Comparison of ENCODE assay signal across 1 cellular context in the genomic region with DNA sequence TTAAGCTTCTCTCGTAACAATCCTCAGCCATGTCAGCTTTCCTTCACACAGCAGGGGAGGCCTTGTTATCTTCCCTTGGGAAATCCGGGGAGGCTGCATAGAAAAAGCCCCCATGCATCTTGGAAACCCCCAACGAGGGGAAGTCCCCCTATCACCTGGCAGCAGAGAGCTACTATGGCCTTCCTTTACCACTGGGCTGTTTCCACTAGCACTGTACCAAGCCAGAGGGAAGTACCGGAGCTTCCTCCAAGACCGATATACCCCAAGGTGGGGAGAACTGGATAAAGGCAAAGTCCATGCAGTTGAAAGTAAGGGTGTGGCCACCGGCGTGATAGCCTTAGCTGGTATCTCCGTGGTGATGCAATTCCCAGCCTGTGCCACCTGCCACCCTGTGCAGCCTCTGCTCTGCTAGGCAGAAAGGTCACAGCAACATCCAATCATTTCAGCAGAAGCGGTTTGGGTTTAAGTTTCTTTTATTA.
TF ChIP-seq lines count a peak whose summit lies in the region.

No MANE protein-coding gene starts in this region.

TF ChIP-seq in GM12878, 131 proteins besides CTCF, POLR2A, EP300 and RAD21 (continues in another document):
- TF ChIP-seq POLR2AphosphoS5 (IDR thresholded peaks at IDR 0.05; ENCODE audit: low read length) (no peak), EED (IDR thresholded peaks at IDR 0.05; ENCODE audit: low read depth) (peak; percentile 92), BCL11A (IDR thresholded peaks at IDR 0.05; ENCODE audit: low read depth, low read length) (0 out of 2 replicates have a peak, but pooled peaks have one; percentile 32), RBBP5 (conservative IDR thresholded peaks at IDR 0.05) (no peak), SIX5 (IDR thresholded peaks at IDR 0.05; ENCODE audit: low read depth, low read length, severe bottlenecking) (no peak), BMI1 (IDR thresholded peaks at IDR 0.05; ENCODE audit: borderline replicate concordance) (no peak), SMARCA5 (IDR thresholded peaks at IDR 0.05) (no peak), DPF2 (IDR thresholded peaks at IDR 0.05) (no peak; the same call in 1 of the 2 replicates), REST (IDR thresholded peaks at IDR 0.05; ENCODE audit: low read depth, low read length) (no peak), CBX3 (IDR thresholded peaks at IDR 0.05; ENCODE audit: borderline replicate concordance, low read depth) (no peak), ASH2L (IDR thresholded peaks at IDR 0.05; ENCODE audit: borderline replicate concordance, low read depth) (no peak), NRF1 (conservative IDR thresholded peaks at IDR 0.05; ENCODE audit: low read depth, low read length) (no peak), USF2 (IDR thresholded peaks at IDR 0.05; ENCODE audit: borderline replicate concordance, low read depth, low read length) (no peak), NR2C1 (IDR thresholded peaks at IDR 0.05) (0 out of 2 replicates have a peak, but pooled peaks have one; percentile 29), CHD4 (IDR thresholded peaks at IDR 0.05) (no peak), SREBF1 (IDR thresholded peaks at IDR 0.05; ENCODE audit: low read length) (no peak), FOXK2 (IDR thresholded peaks at IDR 0.05) (no peak), SMAD1 (IDR thresholded peaks at IDR 0.05; ENCODE audit: low read depth, partially characterized antibody) (no peak), KDM1A (IDR thresholded peaks at IDR 0.05; ENCODE audit: borderline replicate concordance) (no peak), RAD51 (IDR thresholded peaks at IDR 0.05) (no peak), NR2C2 (IDR thresholded peaks at IDR 0.05; ENCODE audit: borderline replicate concordance, control insufficient read depth, insufficient read length, low read depth) (no peak), HDAC2 (IDR thresholded peaks at IDR 0.05) (no peak), CEBPB (IDR thresholded peaks at IDR 0.05; ENCODE audit: borderline replicate concordance in 1 of 2, low read depth in 2 of 2, low read length in 2 of 2) (no peak), GABPA (IDR thresholded peaks at IDR 0.05; ENCODE audit: low read depth) (no peak), BACH1 (IDR thresholded peaks at IDR 0.05; ENCODE audit: borderline replicate concordance) (no peak; the same call in 1 of the 2 replicates), PAX5 (IDR thresholded peaks at IDR 0.05; ENCODE audit: borderline replicate concordance, low read depth, low read length) (no peak), EGR1 (IDR thresholded peaks at IDR 0.05; ENCODE audit: borderline replicate concordance in 1 of 2, low read depth in 2 of 2, low read length in 2 of 2) (no peak), TAF1 (IDR thresholded peaks at IDR 0.05; ENCODE audit: borderline replicate concordance, low read depth, low read length) (no peak), ELK1 (IDR thresholded peaks at IDR 0.05; ENCODE audit: low read depth, low read length) (no peak), YBX1 (IDR thresholded peaks at IDR 0.05) (no peak)
- TF ChIP-seq, protein P1, sequence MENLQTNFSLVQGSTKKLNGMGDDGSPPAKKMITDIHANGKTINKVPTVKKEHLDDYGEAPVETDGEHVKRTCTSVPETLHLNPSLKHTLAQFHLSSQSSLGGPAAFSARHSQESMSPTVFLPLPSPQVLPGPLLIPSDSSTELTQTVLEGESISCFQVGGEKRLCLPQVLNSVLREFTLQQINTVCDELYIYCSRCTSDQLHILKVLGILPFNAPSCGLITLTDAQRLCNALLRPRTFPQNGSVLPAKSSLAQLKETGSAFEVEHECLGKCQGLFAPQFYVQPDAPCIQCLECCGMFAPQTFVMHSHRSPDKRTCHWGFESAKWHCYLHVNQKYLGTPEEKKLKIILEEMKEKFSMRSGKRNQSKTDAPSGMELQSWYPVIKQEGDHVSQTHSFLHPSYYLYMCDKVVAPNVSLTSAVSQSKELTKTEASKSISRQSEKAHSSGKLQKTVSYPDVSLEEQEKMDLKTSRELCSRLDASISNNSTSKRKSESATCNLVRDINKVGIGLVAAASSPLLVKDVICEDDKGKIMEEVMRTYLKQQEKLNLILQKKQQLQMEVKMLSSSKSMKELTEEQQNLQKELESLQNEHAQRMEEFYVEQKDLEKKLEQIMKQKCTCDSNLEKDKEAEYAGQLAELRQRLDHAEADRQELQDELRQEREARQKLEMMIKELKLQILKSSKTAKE (IDR thresholded peaks at IDR 0.05; ENCODE audit: low read depth, poor library complexity, severe bottlenecking), result peak; percentile 22
- TF ChIP-seq, protein P2, sequence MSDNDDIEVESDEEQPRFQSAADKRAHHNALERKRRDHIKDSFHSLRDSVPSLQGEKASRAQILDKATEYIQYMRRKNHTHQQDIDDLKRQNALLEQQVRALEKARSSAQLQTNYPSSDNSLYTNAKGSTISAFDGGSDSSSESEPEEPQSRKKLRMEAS (IDR thresholded peaks at IDR 0.05; ENCODE audit: low read depth, low read length), result no peak
- TF ChIP-seq, protein P3, sequence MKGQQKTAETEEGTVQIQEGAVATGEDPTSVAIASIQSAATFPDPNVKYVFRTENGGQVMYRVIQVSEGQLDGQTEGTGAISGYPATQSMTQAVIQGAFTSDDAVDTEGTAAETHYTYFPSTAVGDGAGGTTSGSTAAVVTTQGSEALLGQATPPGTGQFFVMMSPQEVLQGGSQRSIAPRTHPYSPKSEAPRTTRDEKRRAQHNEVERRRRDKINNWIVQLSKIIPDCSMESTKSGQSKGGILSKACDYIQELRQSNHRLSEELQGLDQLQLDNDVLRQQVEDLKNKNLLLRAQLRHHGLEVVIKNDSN (IDR thresholded peaks at IDR 0.05; ENCODE audit: borderline replicate concordance, extremely low read length, insufficient read depth, low read depth, low read length), result no peak
- TF ChIP-seq, protein P4, sequence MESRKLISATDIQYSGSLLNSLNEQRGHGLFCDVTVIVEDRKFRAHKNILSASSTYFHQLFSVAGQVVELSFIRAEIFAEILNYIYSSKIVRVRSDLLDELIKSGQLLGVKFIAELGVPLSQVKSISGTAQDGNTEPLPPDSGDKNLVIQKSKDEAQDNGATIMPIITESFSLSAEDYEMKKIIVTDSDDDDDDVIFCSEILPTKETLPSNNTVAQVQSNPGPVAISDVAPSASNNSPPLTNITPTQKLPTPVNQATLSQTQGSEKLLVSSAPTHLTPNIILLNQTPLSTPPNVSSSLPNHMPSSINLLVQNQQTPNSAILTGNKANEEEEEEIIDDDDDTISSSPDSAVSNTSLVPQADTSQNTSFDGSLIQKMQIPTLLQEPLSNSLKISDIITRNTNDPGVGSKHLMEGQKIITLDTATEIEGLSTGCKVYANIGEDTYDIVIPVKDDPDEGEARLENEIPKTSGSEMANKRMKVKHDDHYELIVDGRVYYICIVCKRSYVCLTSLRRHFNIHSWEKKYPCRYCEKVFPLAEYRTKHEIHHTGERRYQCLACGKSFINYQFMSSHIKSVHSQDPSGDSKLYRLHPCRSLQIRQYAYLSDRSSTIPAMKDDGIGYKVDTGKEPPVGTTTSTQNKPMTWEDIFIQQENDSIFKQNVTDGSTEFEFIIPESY (IDR thresholded peaks at IDR 0.05), result no peak
- TF ChIP-seq, protein P5, sequence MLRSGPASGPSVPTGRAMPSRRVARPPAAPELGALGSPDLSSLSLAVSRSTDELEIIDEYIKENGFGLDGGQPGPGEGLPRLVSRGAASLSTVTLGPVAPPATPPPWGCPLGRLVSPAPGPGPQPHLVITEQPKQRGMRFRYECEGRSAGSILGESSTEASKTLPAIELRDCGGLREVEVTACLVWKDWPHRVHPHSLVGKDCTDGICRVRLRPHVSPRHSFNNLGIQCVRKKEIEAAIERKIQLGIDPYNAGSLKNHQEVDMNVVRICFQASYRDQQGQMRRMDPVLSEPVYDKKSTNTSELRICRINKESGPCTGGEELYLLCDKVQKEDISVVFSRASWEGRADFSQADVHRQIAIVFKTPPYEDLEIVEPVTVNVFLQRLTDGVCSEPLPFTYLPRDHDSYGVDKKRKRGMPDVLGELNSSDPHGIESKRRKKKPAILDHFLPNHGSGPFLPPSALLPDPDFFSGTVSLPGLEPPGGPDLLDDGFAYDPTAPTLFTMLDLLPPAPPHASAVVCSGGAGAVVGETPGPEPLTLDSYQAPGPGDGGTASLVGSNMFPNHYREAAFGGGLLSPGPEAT (IDR thresholded peaks at IDR 0.05; ENCODE audit: low read depth), result peak; percentile 98
- TF ChIP-seq, protein P6, sequence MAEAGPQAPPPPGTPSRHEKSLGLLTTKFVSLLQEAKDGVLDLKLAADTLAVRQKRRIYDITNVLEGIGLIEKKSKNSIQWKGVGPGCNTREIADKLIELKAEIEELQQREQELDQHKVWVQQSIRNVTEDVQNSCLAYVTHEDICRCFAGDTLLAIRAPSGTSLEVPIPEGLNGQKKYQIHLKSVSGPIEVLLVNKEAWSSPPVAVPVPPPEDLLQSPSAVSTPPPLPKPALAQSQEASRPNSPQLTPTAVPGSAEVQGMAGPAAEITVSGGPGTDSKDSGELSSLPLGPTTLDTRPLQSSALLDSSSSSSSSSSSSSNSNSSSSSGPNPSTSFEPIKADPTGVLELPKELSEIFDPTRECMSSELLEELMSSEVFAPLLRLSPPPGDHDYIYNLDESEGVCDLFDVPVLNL (IDR thresholded peaks at IDR 0.05; ENCODE audit: low read depth, low read length), result no peak
- TF ChIP-seq, protein P7, sequence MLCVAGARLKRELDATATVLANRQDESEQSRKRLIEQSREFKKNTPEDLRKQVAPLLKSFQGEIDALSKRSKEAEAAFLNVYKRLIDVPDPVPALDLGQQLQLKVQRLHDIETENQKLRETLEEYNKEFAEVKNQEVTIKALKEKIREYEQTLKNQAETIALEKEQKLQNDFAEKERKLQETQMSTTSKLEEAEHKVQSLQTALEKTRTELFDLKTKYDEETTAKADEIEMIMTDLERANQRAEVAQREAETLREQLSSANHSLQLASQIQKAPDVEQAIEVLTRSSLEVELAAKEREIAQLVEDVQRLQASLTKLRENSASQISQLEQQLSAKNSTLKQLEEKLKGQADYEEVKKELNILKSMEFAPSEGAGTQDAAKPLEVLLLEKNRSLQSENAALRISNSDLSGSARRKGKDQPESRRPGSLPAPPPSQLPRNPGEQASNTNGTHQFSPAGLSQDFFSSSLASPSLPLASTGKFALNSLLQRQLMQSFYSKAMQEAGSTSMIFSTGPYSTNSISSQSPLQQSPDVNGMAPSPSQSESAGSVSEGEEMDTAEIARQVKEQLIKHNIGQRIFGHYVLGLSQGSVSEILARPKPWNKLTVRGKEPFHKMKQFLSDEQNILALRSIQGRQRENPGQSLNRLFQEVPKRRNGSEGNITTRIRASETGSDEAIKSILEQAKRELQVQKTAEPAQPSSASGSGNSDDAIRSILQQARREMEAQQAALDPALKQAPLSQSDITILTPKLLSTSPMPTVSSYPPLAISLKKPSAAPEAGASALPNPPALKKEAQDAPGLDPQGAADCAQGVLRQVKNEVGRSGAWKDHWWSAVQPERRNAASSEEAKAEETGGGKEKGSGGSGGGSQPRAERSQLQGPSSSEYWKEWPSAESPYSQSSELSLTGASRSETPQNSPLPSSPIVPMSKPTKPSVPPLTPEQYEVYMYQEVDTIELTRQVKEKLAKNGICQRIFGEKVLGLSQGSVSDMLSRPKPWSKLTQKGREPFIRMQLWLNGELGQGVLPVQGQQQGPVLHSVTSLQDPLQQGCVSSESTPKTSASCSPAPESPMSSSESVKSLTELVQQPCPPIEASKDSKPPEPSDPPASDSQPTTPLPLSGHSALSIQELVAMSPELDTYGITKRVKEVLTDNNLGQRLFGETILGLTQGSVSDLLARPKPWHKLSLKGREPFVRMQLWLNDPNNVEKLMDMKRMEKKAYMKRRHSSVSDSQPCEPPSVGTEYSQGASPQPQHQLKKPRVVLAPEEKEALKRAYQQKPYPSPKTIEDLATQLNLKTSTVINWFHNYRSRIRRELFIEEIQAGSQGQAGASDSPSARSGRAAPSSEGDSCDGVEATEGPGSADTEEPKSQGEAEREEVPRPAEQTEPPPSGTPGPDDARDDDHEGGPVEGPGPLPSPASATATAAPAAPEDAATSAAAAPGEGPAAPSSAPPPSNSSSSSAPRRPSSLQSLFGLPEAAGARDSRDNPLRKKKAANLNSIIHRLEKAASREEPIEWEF (IDR thresholded peaks at IDR 0.05; ENCODE audit: insufficient replicate concordance, low read depth, low read length), result no peak
